ENCODE assay signal across 22 cellular contexts in the genomic region with DNA sequence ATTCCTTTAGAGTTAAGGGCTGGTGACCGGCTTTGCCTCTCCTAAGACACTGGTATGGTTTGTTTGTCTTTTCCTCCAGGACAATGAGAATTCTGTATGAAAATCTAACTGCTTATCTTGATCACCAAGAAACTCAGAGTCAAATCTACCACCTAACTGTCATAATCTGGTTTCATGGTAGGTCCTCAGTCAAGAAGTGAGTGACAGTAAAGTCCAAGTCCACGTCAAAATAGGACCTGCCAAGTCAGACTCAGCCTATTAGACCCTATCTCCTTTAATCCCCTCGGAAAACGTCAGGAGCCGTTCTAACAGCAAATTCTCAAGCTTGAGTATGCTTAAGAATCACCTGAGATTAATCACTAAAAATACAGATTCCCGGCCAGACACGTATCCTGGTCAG. TPM values are rescaled to one million over a fixed set of nuclear protein-coding genes. Genes with fewer than 3 reads are reported as not detected.
DNase-seq lines count a peak whose midpoint lies in the region; ATAC-seq and TF ChIP-seq lines count a peak whose summit lies in the region.
"Had no signal": no experiment of that assay in that cellular context is flagged by ENCODE, and none has a peak within 500 bp of the region (broad histone marks: within the 10 kb centered on the region; RNA-seq: fewer than 3 reads in every experiment).

No MANE protein-coding gene starts in this region.

- no peaks in the 10 kb centered on the region for H3K27me3 ChIP-seq in WERI-Rb-1 (ENCODE audit: insufficient read depth, low read depth, severe bottlenecking)

- no peaks in the 10 kb centered on the region for H3K36me3 Mint-ChIP-seq in activated CD4-positive, alpha-beta T cell treated with anti-CD3 and anti-CD28 coated beads, Interleukin-2, amount 10 ng/mL, durations not matched to agents 24 days and 14 days (ENCODE audit: low read depth)
- no peaks in the 10 kb centered on the region for H3K36me3 Mint-ChIP-seq in activated CD4-positive, alpha-beta T cell treated with anti-CD3 and anti-CD28 coated beads for 36 hours (ENCODE audit: low read depth)
- peaks cover 4% of the 10 kb centered on the region for H3K36me3 Mint-ChIP-seq in T-helper 2 cell treated with Interferon-gamma antibody and Interleukin-4, amounts not matched to agents 5 μg/mL and 100 μg/mL, for 36 hours (ENCODE audit: low read depth)
- no peaks in the 10 kb centered on the region for H3K36me3 Mint-ChIP-seq in stimulated activated effector memory CD8-positive, alpha-beta T cell treated with anti-CD3 and anti-CD28 coated beads, Interleukin-12 subunit alpha, Interleukin-12 subunit beta, amount 100 ng/mL, for 72 hours

- peaks cover 10% of the 10 kb centered on the region for H3K27me3 Mint-ChIP-seq in activated CD4-positive, alpha-beta T cell treated with anti-CD3 and anti-CD28 coated beads, Interleukin-2, amount 10 ng/mL, durations not matched to agents 24 days and 14 days
- no peaks in the 10 kb centered on the region for H3K27me3 Mint-ChIP-seq in activated CD4-positive, alpha-beta T cell treated with anti-CD3 and anti-CD28 coated beads for 36 hours
- peaks cover 45% of the 10 kb centered on the region for H3K27me3 Mint-ChIP-seq in stimulated activated naive CD8-positive, alpha-beta T cell treated with anti-CD3 and anti-CD28 coated beads, Interleukin-15, amount 100 ng/mL, for 72 hours
- peaks cover 8% of the 10 kb centered on the region for H3K27me3 Mint-ChIP-seq in T-helper 2 cell treated with Interferon-gamma antibody and Interleukin-4, amounts not matched to agents 5 μg/mL and 100 μg/mL, for 36 hours (ENCODE audit: low read depth)

- POLR2A ChIA-PET in activated CD4-positive, alpha-beta T cell treated with anti-CD3 and anti-CD28 coated beads for 36 hours (lab: Charles Lee), result no interaction called here

- no peaks in the 10 kb centered on the region for H3K36me3 ChIP-seq in WERI-Rb-1

- TF ChIP-seq CTCF in WERI-Rb-1 (IDR thresholded peaks at IDR 0.05; ENCODE audit: low read depth, low read length), result no peak

- H3K4me1 Mint-ChIP-seq in activated CD4-positive, alpha-beta T cell treated with anti-CD3 and anti-CD28 coated beads, Interleukin-2, amount 10 ng/mL, durations not matched to agents 24 days and 14 days, result peaks cover 30% of the 10 kb centered on the region
- H3K4me1 Mint-ChIP-seq in activated CD4-positive, alpha-beta T cell treated with anti-CD3 and anti-CD28 coated beads for 36 hours, result peaks cover 56% of the 10 kb centered on the region
- peaks cover 41% of the 10 kb centered on the region for H3K4me1 Mint-ChIP-seq in stimulated activated naive CD8-positive, alpha-beta T cell treated with anti-CD3 and anti-CD28 coated beads, Interleukin-15, amount 100 ng/mL, for 72 hours
- peaks cover 44% of the 10 kb centered on the region for H3K4me1 Mint-ChIP-seq in T-helper 2 cell treated with Interferon-gamma antibody and Interleukin-4, amounts not matched to agents 5 μg/mL and 100 μg/mL, for 36 hours (ENCODE audit: low read depth)
- peaks cover 26% of the 10 kb centered on the region for H3K4me1 Mint-ChIP-seq in stimulated activated effector memory CD8-positive, alpha-beta T cell treated with anti-CD3 and anti-CD28 coated beads, Interleukin-12 subunit alpha, Interleukin-12 subunit beta, amount 100 ng/mL, for 72 hours

- H3K27ac Mint-ChIP-seq in activated CD4-positive, alpha-beta T cell treated with anti-CD3 and anti-CD28 coated beads, Interleukin-2, amount 10 ng/mL, durations not matched to agents 24 days and 14 days, result no peak overlapping the region
- no peak overlapping the region for H3K27ac Mint-ChIP-seq in activated CD4-positive, alpha-beta T cell treated with anti-CD3 and anti-CD28 coated beads for 36 hours
- H3K27ac Mint-ChIP-seq in stimulated activated naive CD8-positive, alpha-beta T cell treated with anti-CD3 and anti-CD28 coated beads, Interleukin-15, amount 100 ng/mL, for 72 hours, result no peak overlapping the region
- no peak overlapping the region for H3K27ac Mint-ChIP-seq in T-helper 2 cell treated with Interferon-gamma antibody and Interleukin-4, amounts not matched to agents 5 μg/mL and 100 μg/mL, for 36 hours
- H3K27ac Mint-ChIP-seq in stimulated activated effector memory CD8-positive, alpha-beta T cell treated with anti-CD3 and anti-CD28 coated beads, Interleukin-12 subunit alpha, Interleukin-12 subunit beta, amount 100 ng/mL, for 72 hours, result no peak overlapping the region

- no peak for ATAC-seq in activated CD4-positive, alpha-beta T cell treated with anti-CD3 and anti-CD28 coated beads for 36 hours
- peak; percentile 24 for ATAC-seq in stimulated activated naive CD8-positive, alpha-beta T cell treated with anti-CD3 and anti-CD28 coated beads, Interleukin-15, amount 100 ng/mL, for 72 hours
- no peak for ATAC-seq in stimulated activated naive CD8-positive, alpha-beta T cell treated with anti-CD3 and anti-CD28 coated beads, Interleukin-15, Interleukin-2, amounts not matched to agents 100 U/mL and 50 U/mL, for 24 hours
- ATAC-seq in stimulated activated effector memory CD8-positive, alpha-beta T cell treated with anti-CD3 and anti-CD28 coated beads, Interleukin-12 subunit alpha, Interleukin-12 subunit beta, amount 100 ng/mL, for 72 hours, result peak; percentile 81

- CTCF ChIA-PET in activated CD4-positive, alpha-beta T cell treated with anti-CD3 and anti-CD28 coated beads for 36 hours (lab: Charles Lee), result interaction anchor here (1.1 kb wide), 2 partner anchors 10 to 53 kb away, joined by 3 to 5 read pairs; no protein-coding TSS in a partner anchor

- H3K4me3 Mint-ChIP-seq in activated CD4-positive, alpha-beta T cell treated with anti-CD3 and anti-CD28 coated beads, Interleukin-2, amount 10 ng/mL, durations not matched to agents 24 days and 14 days, result peak overlapping the region; percentile 32
- no peak overlapping the region for H3K4me3 Mint-ChIP-seq in activated CD4-positive, alpha-beta T cell treated with anti-CD3 and anti-CD28 coated beads for 36 hours
- H3K4me3 Mint-ChIP-seq in stimulated activated naive CD8-positive, alpha-beta T cell treated with anti-CD3 and anti-CD28 coated beads, Interleukin-15, amount 100 ng/mL, for 72 hours, result no peak overlapping the region
- peak overlapping the region; percentile 40 for H3K4me3 Mint-ChIP-seq in T-helper 2 cell treated with Interferon-gamma antibody and Interleukin-4, amounts not matched to agents 5 μg/mL and 100 μg/mL, for 36 hours
- peak overlapping the region; percentile 7 for H3K4me3 Mint-ChIP-seq in stimulated activated effector memory CD8-positive, alpha-beta T cell treated with anti-CD3 and anti-CD28 coated beads, Interleukin-12 subunit alpha, Interleukin-12 subunit beta, amount 100 ng/mL, for 72 hours

- intact Hi-C loops in activated CD4-positive, alpha-beta T cell treated with anti-CD3 and anti-CD28 coated beads, Interleukin-2, amount 10 ng/mL, durations not matched to agents 24 days and 14 days (cut with micrococcal nuclease), result loop anchor here (2.0 to 5.0 kb wide), 2 partner anchors 46 to 69 kb away; no protein-coding TSS in a partner anchor
- intact Hi-C loops in activated CD4-positive, alpha-beta T cell treated with anti-CD3 and anti-CD28 coated beads for 36 hours (cut with DNase I, micrococcal nuclease), result loop anchor here in 1 of 2 experiments (10.0 kb wide), 1 partner anchor 67 kb away; the partner anchor contains the start of gene CUL1

- no peaks in the 10 kb centered on the region for H3K9me3 ChIP-seq in WERI-Rb-1 (ENCODE audit: severe bottlenecking)

- H3K4me3 ChIP-seq in WERI-Rb-1 (ENCODE audit: low read depth, low read length), result no peak overlapping the region

- no peak overlapping the region for H3K27ac ChIP-seq in WERI-Rb-1
- H3K27ac ChIP-seq: 22Rv1 had no signal

- H3K9me3 Mint-ChIP-seq in activated CD4-positive, alpha-beta T cell treated with anti-CD3 and anti-CD28 coated beads, Interleukin-2, amount 10 ng/mL, durations not matched to agents 24 days and 14 days, result peaks cover 5% of the 10 kb centered on the region
- no peaks in the 10 kb centered on the region for H3K9me3 Mint-ChIP-seq in activated CD4-positive, alpha-beta T cell treated with anti-CD3 and anti-CD28 coated beads for 36 hours (ENCODE audit: low read depth)
- H3K9me3 Mint-ChIP-seq in stimulated activated naive CD8-positive, alpha-beta T cell treated with anti-CD3 and anti-CD28 coated beads, Interleukin-15, amount 100 ng/mL, for 72 hours, result peaks cover 0 to 2% of the 10 kb centered on the region in 2 donors
- H3K9me3 Mint-ChIP-seq in T-helper 2 cell treated with Interferon-gamma antibody and Interleukin-4, amounts not matched to agents 5 μg/mL and 100 μg/mL, for 36 hours, result peaks cover 11% of the 10 kb centered on the region
- H3K9me3 Mint-ChIP-seq in stimulated activated effector memory CD8-positive, alpha-beta T cell treated with anti-CD3 and anti-CD28 coated beads, Interleukin-12 subunit alpha, Interleukin-12 subunit beta, amount 100 ng/mL, for 72 hours, result no peaks in the 10 kb centered on the region

- no peak for DNase-seq in activated CD4-positive, alpha-beta T cell treated with anti-CD3 and anti-CD28 coated beads, Interleukin-2, amount 10 ng/mL, durations not matched to agents 24 days and 14 days
- DNase-seq in activated CD4-positive, alpha-beta T cell treated with anti-CD3 and anti-CD28 coated beads for 36 hours, result no peak
- DNase-seq in stimulated activated naive CD8-positive, alpha-beta T cell treated with anti-CD3 and anti-CD28 coated beads, Interleukin-15, amount 100 ng/mL, for 72 hours, result no peak
- no peak for DNase-seq in stimulated activated naive CD8-positive, alpha-beta T cell treated with anti-CD3 and anti-CD28 coated beads, Interleukin-15, Interleukin-2, amounts not matched to agents 100 U/mL and 50 U/mL, for 24 hours
- no peak for DNase-seq in T-helper 2 cell treated with Interferon-gamma antibody and Interleukin-4, amounts not matched to agents 5 μg/mL and 100 μg/mL, for 36 hours (ENCODE audit: low spot score)
- DNase-seq in stimulated activated effector memory CD8-positive, alpha-beta T cell treated with anti-CD3 and anti-CD28 coated beads, Interleukin-12 subunit alpha, Interleukin-12 subunit beta, amount 100 ng/mL, for 72 hours (ENCODE audit: low spot score in 2 of 2), result no peak
- DNase-seq in WERI-Rb-1 (no peak), dedifferentiated amniotic fluid mesenchymal stem cell (ENCODE audit: extremely low spot score) (no peak)
- DNase-seq: ACHN, C1 segment of cervical spinal cord, COR-L47, DMS79, GOT3, HCEC 1CT, IMR-90, NCI-H1694, NCI-H2081, NCI-H2171, NCI-H524 treated with DMSO at 0.1 percent for 48 hours, NCI-H82 had no signal

RNA-seq across cellular contexts. Expression of gene C7orf33, which starts 37.4 kb away (rescaled TPM):
- total RNA-seq in activated CD4-positive, alpha-beta T cell treated with anti-CD3 and anti-CD28 coated beads, Interleukin-2, amount 10 ng/mL, durations not matched to agents 24 days and 14 days, result not detected in 2 replicates
- total RNA-seq in activated CD4-positive, alpha-beta T cell treated with anti-CD3 and anti-CD28 coated beads for 36 hours, result not detected
- total RNA-seq: IMR-90, M059J had no signal

Comparison
In these comparisons a context has a peak if more than half of its experiments do, and no peak if none do; other contexts are left out.
1. H3K4me3 Mint-ChIP-seq: peak in activated CD4-positive, alpha-beta T cell treated with anti-CD3 and anti-CD28 coated beads, Interleukin-2, amount 10 ng/mL, durations not matched to agents 24 days and 14 days (single experiment), T-helper 2 cell treated with Interferon-gamma antibody and Interleukin-4, amounts not matched to agents 5 μg/mL and 100 μg/mL, for 36 hours (single experiment) and stimulated activated effector memory CD8-positive, alpha-beta T cell treated with anti-CD3 and anti-CD28 coated beads, Interleukin-12 subunit alpha, Interleukin-12 subunit beta, amount 100 ng/mL, for 72 hours (single experiment); none in activated CD4-positive, alpha-beta T cell treated with anti-CD3 and anti-CD28 coated beads for 36 hours (single experiment) and stimulated activated naive CD8-positive, alpha-beta T cell treated with anti-CD3 and anti-CD28 coated beads, Interleukin-15, amount 100 ng/mL, for 72 hours (0 of 2).
2. ATAC-seq: peak in stimulated activated naive CD8-positive, alpha-beta T cell treated with anti-CD3 and anti-CD28 coated beads, Interleukin-15, amount 100 ng/mL, for 72 hours (single experiment) and stimulated activated effector memory CD8-positive, alpha-beta T cell treated with anti-CD3 and anti-CD28 coated beads, Interleukin-12 subunit alpha, Interleukin-12 subunit beta, amount 100 ng/mL, for 72 hours (single experiment); none in activated CD4-positive, alpha-beta T cell treated with anti-CD3 and anti-CD28 coated beads for 36 hours (single experiment) and stimulated activated naive CD8-positive, alpha-beta T cell treated with anti-CD3 and anti-CD28 coated beads, Interleukin-15, Interleukin-2, amounts not matched to agents 100 U/mL and 50 U/mL, for 24 hours (single experiment).